1 cellular context compared by ENCODE assay signal in the genomic region with DNA sequence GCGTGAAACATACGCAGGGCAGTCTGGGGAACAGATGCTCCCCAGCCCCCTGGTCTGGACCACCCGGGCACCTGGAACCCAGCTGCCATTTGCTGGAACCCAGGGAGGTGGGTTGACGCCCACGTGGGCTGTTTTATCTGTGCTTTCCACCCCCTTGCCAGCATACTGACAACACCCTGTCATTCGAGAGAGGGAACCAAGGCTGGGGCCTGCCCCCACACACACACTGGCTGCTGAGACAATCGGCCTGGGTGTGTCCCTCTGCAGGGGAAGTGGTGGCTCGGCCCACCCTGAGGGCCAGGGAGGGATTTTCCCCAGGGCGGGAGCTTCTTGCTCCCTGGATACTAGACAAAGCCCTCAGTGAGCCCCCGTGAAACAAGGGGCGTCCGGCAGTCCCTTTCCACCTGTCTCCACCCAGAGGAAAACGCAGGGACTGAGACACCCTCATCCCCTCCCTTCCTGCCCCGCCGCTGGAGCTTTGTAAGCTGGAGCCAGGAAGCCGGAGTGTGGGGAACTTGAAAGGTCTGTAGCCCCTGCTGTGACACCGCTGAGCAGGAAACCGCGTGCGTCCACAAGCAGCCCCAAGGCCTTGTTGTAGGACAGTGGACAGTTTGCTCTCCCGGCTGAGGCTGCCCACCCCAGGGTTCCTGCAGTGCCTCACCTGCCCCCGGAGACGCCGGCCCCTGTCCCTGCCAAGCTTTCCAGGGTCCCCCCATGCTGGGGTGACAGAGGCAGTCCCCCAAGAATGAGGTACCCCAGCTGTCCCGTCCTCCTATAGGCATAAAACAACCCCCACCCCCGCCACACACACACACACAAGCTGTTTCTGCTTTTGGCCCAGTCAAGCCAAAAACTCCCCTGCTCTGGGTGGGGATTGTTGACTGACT.
TF ChIP-seq lines count a peak whose summit lies in the region.

No MANE protein-coding gene starts in this region.

TF ChIP-seq in WTC11, 78 proteins besides CTCF, POLR2A, EP300 and RAD21 (continued from another document):
- TF ChIP-seq ATF2 (CRISPR knock-in tag; IDR thresholded peaks at IDR 0.05; ENCODE audit: borderline replicate concordance, low read depth) (no peak), NFATC4 (CRISPR knock-in tag; IDR thresholded peaks at IDR 0.05) (no peak), SOX15 (CRISPR knock-in tag; IDR thresholded peaks at IDR 0.05) (no peak), FOXP1 (CRISPR knock-in tag; IDR thresholded peaks at IDR 0.05; ENCODE audit: borderline replicate concordance) (0 out of 2 replicates have a peak, but pooled peaks have one; percentile 29), FOXK1 (CRISPR knock-in tag; IDR thresholded peaks at IDR 0.05) (no peak)
- TF ChIP-seq, protein P1, sequence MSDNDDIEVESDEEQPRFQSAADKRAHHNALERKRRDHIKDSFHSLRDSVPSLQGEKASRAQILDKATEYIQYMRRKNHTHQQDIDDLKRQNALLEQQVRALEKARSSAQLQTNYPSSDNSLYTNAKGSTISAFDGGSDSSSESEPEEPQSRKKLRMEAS (CRISPR knock-in tag; IDR thresholded peaks at IDR 0.05), result 0 out of 2 replicates have a peak, but pooled peaks have one; percentile 39
